ENCODE assay signal across 1 cellular context in the genomic region with DNA sequence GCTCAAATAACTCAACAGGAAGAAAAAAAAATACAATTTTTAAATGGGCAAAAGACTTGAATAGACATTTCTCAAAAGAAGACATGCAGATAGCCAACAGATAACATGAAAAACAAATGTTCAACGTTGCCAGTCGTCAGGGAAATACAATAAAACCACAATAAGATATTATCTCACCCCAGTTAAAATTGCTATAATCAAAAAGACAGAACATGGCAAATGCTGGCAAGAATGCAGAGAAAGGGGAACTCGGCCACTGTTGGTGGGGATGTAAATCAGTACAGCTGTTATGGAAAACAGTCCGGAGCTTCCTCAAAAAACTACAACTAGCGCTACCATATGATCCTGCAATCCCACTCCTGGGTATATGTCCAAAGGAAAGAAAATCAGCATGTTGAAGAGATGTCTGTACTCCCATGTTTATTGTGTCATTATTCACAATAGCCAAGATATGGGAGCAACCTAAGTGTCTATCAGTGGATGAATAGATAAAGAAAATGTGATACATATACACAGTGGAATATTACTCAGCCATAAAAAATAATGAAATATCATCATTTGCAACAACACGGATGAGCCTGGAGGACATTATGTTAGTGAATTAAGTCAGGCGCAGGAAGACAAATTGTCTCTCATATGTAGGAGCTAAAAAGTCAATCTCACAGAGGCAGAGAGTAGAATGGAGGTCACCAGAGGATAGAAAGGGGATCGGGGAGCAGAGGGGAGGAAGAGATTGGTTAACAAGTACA.
TF ChIP-seq lines count a peak whose summit lies in the region.

No MANE protein-coding gene starts in this region.

TF ChIP-seq in HEK293, 187 proteins besides CTCF, POLR2A, EP300 and RAD21:
- TF ChIP-seq ZNF146 (tag by site-specific recombination; IDR thresholded peaks at IDR 0.05): peak; percentile 75
- TF ChIP-seq, protein P1, sequence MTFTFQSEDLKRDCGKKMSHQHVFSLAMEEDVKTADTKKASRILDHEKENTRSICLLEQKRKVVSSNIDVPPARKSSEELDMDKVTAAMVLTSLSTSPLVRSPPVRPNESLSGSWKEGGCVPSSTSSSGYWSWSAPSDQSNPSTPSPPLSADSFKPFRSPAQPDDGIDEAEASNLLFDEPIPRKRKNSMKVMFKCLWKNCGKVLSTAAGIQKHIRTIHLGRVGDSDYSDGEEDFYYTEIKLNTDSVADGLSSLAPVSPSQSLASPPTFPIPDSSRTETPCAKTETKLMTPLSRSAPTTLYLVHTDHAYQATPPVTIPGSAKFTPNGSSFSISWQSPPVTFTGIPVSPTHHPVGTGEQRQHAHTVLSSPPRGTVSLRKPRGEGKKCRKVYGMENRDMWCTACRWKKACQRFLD (tag by site-specific recombination; IDR thresholded peaks at IDR 0.05): no peak
